In the genomic region with DNA sequence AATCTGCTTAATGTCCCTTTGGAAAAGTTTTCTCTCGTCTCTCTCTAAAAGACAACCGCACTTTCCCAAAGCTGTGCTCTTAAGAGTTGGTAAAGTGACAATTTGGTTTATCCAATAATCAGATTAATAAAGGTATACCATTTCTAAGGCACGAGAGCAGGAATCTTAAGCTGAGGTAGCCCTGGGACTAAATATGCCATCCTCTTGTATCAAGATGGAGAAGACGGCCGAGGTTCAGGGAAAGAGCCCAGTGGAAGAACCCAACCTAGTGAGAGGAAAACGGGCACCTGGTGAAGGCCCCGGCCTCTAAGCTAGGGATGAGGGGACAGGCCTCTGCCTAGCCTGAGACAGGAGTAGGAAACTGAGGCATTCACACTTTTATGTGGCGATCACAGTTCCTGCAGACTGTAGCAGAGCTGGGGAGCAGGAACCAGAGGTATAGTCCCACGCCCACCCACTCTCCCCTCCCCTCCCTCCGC, we compare ENCODE assay signal across 8 cellular contexts. TPM values are rescaled to one million over a fixed set of nuclear protein-coding genes. Genes with fewer than 3 reads are reported as not detected.
DNase-seq lines count a peak whose midpoint lies in the region; ATAC-seq and TF ChIP-seq lines count a peak whose summit lies in the region.

No MANE protein-coding gene starts in this region.

- no peak overlapping the region for H4K5ac ChIP-seq in mesendoderm (ENCODE audit: low read length)

- WGBS in mesendoderm (ENCODE audit: extremely low coverage, insufficient coverage, low lambda C conversion rate), result no CpG with 5 or more reads among the region's 10 CpGs

- no peak overlapping the region for H2BK5ac ChIP-seq in mesendoderm (ENCODE audit: low read length)

- H2AK5ac ChIP-seq in mesendoderm (ENCODE audit: low read length), result no peak overlapping the region

- H3K23ac ChIP-seq in mesendoderm (ENCODE audit: low read length), result no peak overlapping the region

- no peak for ATAC-seq in stimulated activated naive CD8-positive, alpha-beta T cell treated with anti-CD3 and anti-CD28 coated beads, Interleukin-15, Interleukin-2, amounts not matched to agents 100 U/mL and 50 U/mL, for 24 hours
- no peak for ATAC-seq in HG02610 (IDR thresholded peaks at IDR 0.05; ENCODE audit: unreplicated experiment)

- no peak overlapping the region for H2BK120ac ChIP-seq in mesendoderm (ENCODE audit: low read depth, low read length)

- H3K27me3 ChIP-seq in mesendoderm (ENCODE audit: insufficient read depth, low read length, poor library complexity), result no peaks in the 10 kb centered on the region

- no peak for TF ChIP-seq CTCF in astrocyte of the spinal cord (IDR thresholded peaks at IDR 0.05; ENCODE audit: low read depth, low read length)

- H3K4me3 Mint-ChIP-seq in stimulated activated naive CD8-positive, alpha-beta T cell treated with anti-CD3 and anti-CD28 coated beads, Interleukin-15, Interleukin-2, amounts not matched to agents 100 ng/mL and 50 ng/mL, for 24 hours, result peak overlapping the region; percentile 93

- H3K4me1 Mint-ChIP-seq in stimulated activated naive CD8-positive, alpha-beta T cell treated with anti-CD3 and anti-CD28 coated beads, Interleukin-15, Interleukin-2, amounts not matched to agents 100 ng/mL and 50 ng/mL, for 24 hours (ENCODE audit: low read depth), result peaks cover 29% of the 10 kb centered on the region

- H3K18ac ChIP-seq in mesendoderm (ENCODE audit: low read length), result no peak overlapping the region

- H3K4me3 ChIP-seq in astrocyte of the spinal cord (ENCODE audit: low read depth, low read length), result peak overlapping the region; percentile 11
- no peak overlapping the region for H3K4me3 ChIP-seq in mesendoderm (ENCODE audit: low read length)

- H3K36me3 Mint-ChIP-seq in stimulated activated naive CD8-positive, alpha-beta T cell treated with anti-CD3 and anti-CD28 coated beads, Interleukin-15, Interleukin-2, amounts not matched to agents 100 ng/mL and 50 ng/mL, for 24 hours (ENCODE audit: low read depth), result peaks cover 32% of the 10 kb centered on the region

- peak overlapping the region; percentile 87 for H3K4me2 ChIP-seq in mesendoderm (ENCODE audit: low read length)

- no peak overlapping the region for H3K27ac ChIP-seq in mesendoderm (ENCODE audit: low read depth, low read length)

- no peaks in the 10 kb centered on the region for H3K27me3 Mint-ChIP-seq in stimulated activated naive CD8-positive, alpha-beta T cell treated with anti-CD3 and anti-CD28 coated beads, Interleukin-15, Interleukin-2, amounts not matched to agents 100 ng/mL and 50 ng/mL, for 24 hours

- H3K36me3 ChIP-seq in mesendoderm (ENCODE audit: control insufficient read depth, insufficient read depth, low read length), result no peaks in the 10 kb centered on the region

- H3K79me1 ChIP-seq in mesendoderm (ENCODE audit: low read length), result peaks cover 14% of the 10 kb centered on the region

- no peak overlapping the region for H4K8ac ChIP-seq in mesendoderm (ENCODE audit: low read depth, low read length)

- peak overlapping the region; percentile 96 for H3K27ac Mint-ChIP-seq in stimulated activated naive CD8-positive, alpha-beta T cell treated with anti-CD3 and anti-CD28 coated beads, Interleukin-15, Interleukin-2, amounts not matched to agents 100 ng/mL and 50 ng/mL, for 24 hours

- no peak overlapping the region for H3K4ac ChIP-seq in mesendoderm (ENCODE audit: low read depth, low read length)

- DNase-seq in stimulated activated naive CD8-positive, alpha-beta T cell treated with anti-CD3 and anti-CD28 coated beads, Interleukin-15, Interleukin-2, amounts not matched to agents 100 U/mL and 50 U/mL, for 24 hours, result no peak
- DNase-seq in astrocyte of the spinal cord (ENCODE audit: low read depth, low spot score), result no peak
- no peak for DNase-seq in mesendoderm
- DNase-seq in dedifferentiated amniotic fluid mesenchymal stem cell (ENCODE audit: extremely low spot score), result no peak
- no peak for DNase-seq in AG08396 (ENCODE audit: low spot score)
- no peak for DNase-seq in C1 segment of cervical spinal cord (lab: John Stamatoyannopoulos, UW)

- no peaks in the 10 kb centered on the region for H3K4me1 ChIP-seq in mesendoderm (ENCODE audit: control insufficient read depth, low read depth, low read length)

- peak overlapping the region; percentile 77 for H3K9ac ChIP-seq in mesendoderm (ENCODE audit: low read length)

- H2BK15ac ChIP-seq in mesendoderm (replicated peaks; ENCODE audit: low read depth), result no peak overlapping the region

- peak overlapping the region; percentile 92 for H3K56ac ChIP-seq in mesendoderm (ENCODE audit: low read length)

- no peaks in the 10 kb centered on the region for H3K9me3 Mint-ChIP-seq in stimulated activated naive CD8-positive, alpha-beta T cell treated with anti-CD3 and anti-CD28 coated beads, Interleukin-15, Interleukin-2, amounts not matched to agents 100 ng/mL and 50 ng/mL, for 24 hours

- in situ Hi-C loops in astrocyte of the spinal cord (cut with HindIII; ENCODE audit: low sequenced_read_pairs), result no loop called here

- H3K79me2 ChIP-seq in mesendoderm (ENCODE audit: control insufficient read depth, insufficient read depth, low read length), result peaks cover 33% of the 10 kb centered on the region

RNA-seq across cellular contexts. Expression of a gene that starts 0.3 kb away (rescaled TPM):
- 108 TPM for polyA plus RNA-seq in mesendoderm (2013, experiment 1 of 2)
- polyA plus RNA-seq in mesendoderm (2013, experiment 2 of 2), result 110 TPM

RNA-seq across cellular contexts. Expression of a gene that starts 36.0 kb away (rescaled TPM):
- polyA plus RNA-seq in mesendoderm (2013, experiment 1 of 2), result 2.9 TPM
- 2.9 TPM for polyA plus RNA-seq in mesendoderm (2013, experiment 2 of 2)
